10 cellular contexts compared by ENCODE assay signal in genomic region chr2:37085731-37086147, GRCh38. TPM values are rescaled to one million over a fixed set of nuclear protein-coding genes. Genes with fewer than 3 reads are reported as not detected.
A peak's percentile ranks its signal among the peaks of the same experiment; 100 is the strongest.
DNase-seq lines count a peak whose midpoint lies in the region; ATAC-seq, FAIRE-seq and TF ChIP-seq lines count a peak whose summit lies in the region.
"Had no signal": no experiment of that assay in that cellular context is flagged by ENCODE, and none has a peak within 500 bp of the region (broad histone marks: within the 10 kb centered on the region; RNA-seq: fewer than 3 reads in every experiment).

No MANE protein-coding gene starts in this region.

- H3K27me3 ChIP-seq in GM06990 (replicated peaks; ENCODE audit: control insufficient read depth, insufficient read depth, low read length): no peaks in the 10 kb centered on the region

- H3K36me3 ChIP-seq in GM06990 (ENCODE audit: control insufficient read depth, insufficient read depth, low read length): peaks cover 2% of the 10 kb centered on the region

- TF ChIP-seq CTCF in GM06990 (IDR thresholded peaks at IDR 0.05; ENCODE audit: insufficient read depth, low read length, poor library complexity, severe bottlenecking): no peak
- TF ChIP-seq CTCF in fibroblast of the aortic adventitia (IDR thresholded peaks at IDR 0.05; ENCODE audit: insufficient read depth, low read length): no peak

- DNase-seq in AG08395 (ENCODE audit: low spot score) (peak; percentile 19), GM06990 (ENCODE audit: extremely low read depth, insufficient read length) (no peak), RCC 7860 (ENCODE audit: low spot score) (peak; percentile 91), fibroblast of the aortic adventitia (ENCODE audit: low read depth) (peak; percentile 45), germinal center (ENCODE audit: low spot score) (no peak), SK-N-DZ (ENCODE audit: low spot score) (no peak)
- no peak for DNase-seq in stimulated activated CD8-positive, alpha-beta memory T cell treated with anti-CD3 and anti-CD28 coated beads, Interleukin-4, amount 100 ng/mL, for 48 hours
- DNase-seq: islet precursor cell had no signal

- H3K4me3 ChIP-seq in GM06990 (replicated peaks; ENCODE audit: low read depth, low read length) (peak overlapping the region; percentile 97; the same call in 1 of the 2 replicates), fibroblast of the aortic adventitia (ENCODE audit: low read depth, low read length) (no peak overlapping the region)

- ATAC-seq in GM21786 (IDR thresholded peaks at IDR 0.05; ENCODE audit: unreplicated experiment): no peak

- FAIRE-seq in RCC 7860 (lab: Jason Lieb, UNC): peak; percentile 35
- FAIRE-seq: G401.6 had no signal

RNA-seq across cellular contexts. Expression of gene GPATCH11, which starts 1.4 kb away (rescaled TPM):
- total RNA-seq in fibroblast of the aortic adventitia (ENCODE audit: low replicate concordance): 8.5 and 14.0 TPM in 2 replicates
- polyA plus RNA-seq in SK-N-DZ (2014; cell fraction: cytosol; rRNA removed): 12.0 and 12.6 TPM in 2 replicates
- polyA plus RNA-seq in SK-N-DZ (2014; cell fraction: nucleus; rRNA removed): 5.0 and 5.2 TPM in 2 replicates

RNA-seq across cellular contexts. Expression of gene HEATR5B, which starts 1.6 kb away (rescaled TPM):
- 20.6 and 21.1 TPM in 2 replicates for total RNA-seq in fibroblast of the aortic adventitia (ENCODE audit: low replicate concordance)
- 12.5 and 18.2 TPM in 2 replicates for polyA plus RNA-seq in SK-N-DZ (2014; cell fraction: cytosol; rRNA removed)
- polyA plus RNA-seq in SK-N-DZ (2014; cell fraction: nucleus; rRNA removed): 22.1 and 28.0 TPM in 2 replicates

Comparison
In these comparisons a context has a peak if more than half of its experiments do, and no peak if none do; other contexts are left out.
1. DNase-seq: peak in AG08395 (single experiment), RCC 7860 (single experiment) and fibroblast of the aortic adventitia (single experiment); none in GM06990 (single experiment), germinal center (single experiment), stimulated activated CD8-positive, alpha-beta memory T cell treated with anti-CD3 and anti-CD28 coated beads, Interleukin-4, amount 100 ng/mL, for 48 hours (single experiment) and SK-N-DZ (single experiment).